Comparison of ENCODE assay signal across 9 cellular contexts in genomic region chr6:90068264-90068663, GRCh38.
DNase-seq lines count a peak whose midpoint lies in the region; ATAC-seq, FAIRE-seq and TF ChIP-seq lines count a peak whose summit lies in the region.
"Had no signal": no experiment of that assay in that cellular context is flagged by ENCODE, and none has a peak within 500 bp of the region (broad histone marks: within the 10 kb centered on the region; RNA-seq: fewer than 3 reads in every experiment).

No MANE protein-coding gene starts in this region.

- peaks cover 0 to 48% (median 5%) of the 10 kb centered on the region in 3 experiments for H3K36me3 ChIP-seq in naive thymus-derived CD4-positive, alpha-beta T cell (ENCODE audit: control insufficient read depth in 2 of 3, insufficient read depth in 3 of 3, low read length in 3 of 3)
- no peaks in the 10 kb centered on the region for H3K36me3 ChIP-seq in mucosa of descending colon (ENCODE audit: low read depth)

- H3K4me1 Mint-ChIP-seq in activated naive CD8-positive, alpha-beta T cell treated with anti-CD3 and anti-CD28 coated beads, Interleukin-2, amount 50 U/mL, for 24 hours = peaks cover 80% of the 10 kb centered on the region
- H3K4me1 Mint-ChIP-seq in naive thymus-derived CD4-positive, alpha-beta T cell = peaks cover 45 to 85% (median 77%) of the 10 kb centered on the region in 7 donors

- FAIRE-seq in HTR-8/SVneo (lab: Jason Lieb, UNC) = no peak

- CTCF ChIA-PET in naive thymus-derived CD4-positive, alpha-beta T cell (lab: Charles Lee) = interaction anchor here (0.7 to 1.5 kb wide), 4 partner anchors 42 to 227 kb away, joined by 3 to 5 read pairs (median 3); no protein-coding TSS in a partner anchor

- intact Hi-C loops in naive thymus-derived CD4-positive, alpha-beta T cell (cut with micrococcal nuclease) = no loop called here
- intact Hi-C loops in mucosa of descending colon (cut with DNase I, micrococcal nuclease) = no loop called here

- no peaks in the 10 kb centered on the region for H3K27me3 ChIP-seq in naive thymus-derived CD4-positive, alpha-beta T cell (ENCODE audit: control insufficient read depth in 2 of 2, insufficient read depth in 2 of 2, low read length in 2 of 2)

- H3K4me3 Mint-ChIP-seq in activated naive CD8-positive, alpha-beta T cell treated with anti-CD3 and anti-CD28 coated beads, Interleukin-2, amount 50 U/mL, for 24 hours = peak overlapping the region; percentile 34
- peak overlapping the region in 5 of 10 donors; percentile 4 to 51 (median 13) for H3K4me3 Mint-ChIP-seq in naive thymus-derived CD4-positive, alpha-beta T cell

- H3K27me3 Mint-ChIP-seq in activated naive CD8-positive, alpha-beta T cell treated with anti-CD3 and anti-CD28 coated beads, Interleukin-2, amount 50 U/mL, for 24 hours = no peaks in the 10 kb centered on the region
- H3K27me3 Mint-ChIP-seq in naive thymus-derived CD4-positive, alpha-beta T cell = no peaks in the 10 kb centered on the region

- POLR2A ChIA-PET in naive thymus-derived CD4-positive, alpha-beta T cell (lab: Charles Lee) = interaction anchor here (0.6 to 0.9 kb wide), 2 partner anchors 68 to 122 kb away, joined by 3 read pairs; no protein-coding TSS in a partner anchor

- H3K9me3 Mint-ChIP-seq in activated naive CD8-positive, alpha-beta T cell treated with anti-CD3 and anti-CD28 coated beads, Interleukin-2, amount 50 U/mL, for 24 hours = peaks cover 5% of the 10 kb centered on the region
- peaks cover 0 to 5% (median 0%) of the 10 kb centered on the region in 11 donors for H3K9me3 Mint-ChIP-seq in naive thymus-derived CD4-positive, alpha-beta T cell

- TF ChIP-seq CTCF in mucosa of descending colon (IDR thresholded peaks at IDR 0.05) = no peak

- H3K4me1 ChIP-seq in naive thymus-derived CD4-positive, alpha-beta T cell (ENCODE audit: control insufficient read depth in 2 of 2, insufficient read depth in 2 of 2, low read length in 2 of 2) = peaks cover 0 to 44% of the 10 kb centered on the region in 2 donors
- no peaks in the 10 kb centered on the region for H3K4me1 ChIP-seq in mucosa of descending colon (ENCODE audit: low read depth)

- H3K27ac Mint-ChIP-seq in activated naive CD8-positive, alpha-beta T cell treated with anti-CD3 and anti-CD28 coated beads, Interleukin-2, amount 50 U/mL, for 24 hours = peak overlapping the region; percentile 88
- peak overlapping the region in 6 of 9 donors; percentile 1 to 81 (median 34) for H3K27ac Mint-ChIP-seq in naive thymus-derived CD4-positive, alpha-beta T cell

- H3K4me3 ChIP-seq in naive thymus-derived CD4-positive, alpha-beta T cell (ENCODE audit: low read length) = no peak overlapping the region
- no peak overlapping the region for H3K4me3 ChIP-seq in mucosa of descending colon

- no peaks in the 10 kb centered on the region for H3K9me3 ChIP-seq in naive thymus-derived CD4-positive, alpha-beta T cell (ENCODE audit: control insufficient read depth in 2 of 3, low read length in 3 of 3)
- H3K9me3 ChIP-seq in mucosa of descending colon = no peaks in the 10 kb centered on the region

- no peak overlapping the region for H3K27ac ChIP-seq in naive thymus-derived CD4-positive, alpha-beta T cell (ENCODE audit: low read depth, low read length)

- peak; percentile 85 for ATAC-seq in activated naive CD8-positive, alpha-beta T cell treated with anti-CD3 and anti-CD28 coated beads, Interleukin-2, amount 50 U/mL, for 24 hours
- ATAC-seq in naive thymus-derived CD4-positive, alpha-beta T cell = no peak
- ATAC-seq in mucosa of descending colon = no peak

- DNase-seq in NCI-H2227 (lab: John Stamatoyannopoulos, UW; ENCODE audit: unreplicated experiment) = peak; percentile 4
- DNase-seq in NCI-H2227 treated with DMSO at 0.1 percent for 48 hours (lab: John Stamatoyannopoulos, UW) = no peak
- peak; percentile 4 for DNase-seq in HTR-8/SVneo (ENCODE audit: insufficient read length, low spot score)
- DNase-seq in activated naive CD8-positive, alpha-beta T cell treated with anti-CD3 and anti-CD28 coated beads, Interleukin-2, amount 50 U/mL, for 24 hours = peak; percentile 63
- DNase-seq in naive thymus-derived CD4-positive, alpha-beta T cell = peak in 1 of 9 donors; percentile 49
- DNase-seq in D341Med (ENCODE audit: low spot score) = no peak
- DNase-seq in germinal center (ENCODE audit: low spot score) = no peak
- no peak for DNase-seq in mucosa of descending colon
- DNase-seq: occipital lobe had no signal

- H3K36me3 Mint-ChIP-seq in activated naive CD8-positive, alpha-beta T cell treated with anti-CD3 and anti-CD28 coated beads, Interleukin-2, amount 50 U/mL, for 24 hours (ENCODE audit: low read depth) = peaks cover 76% of the 10 kb centered on the region
- H3K36me3 Mint-ChIP-seq in naive thymus-derived CD4-positive, alpha-beta T cell = peaks cover 27 to 54% (median 44%) of the 10 kb centered on the region in 5 donors

Comparison
In these comparisons a context has a peak if more than half of its experiments do, and no peak if none do; other contexts are left out.
1. DNase-seq: peak in NCI-H2227 (single experiment), HTR-8/SVneo (single experiment) and activated naive CD8-positive, alpha-beta T cell treated with anti-CD3 and anti-CD28 coated beads, Interleukin-2, amount 50 U/mL, for 24 hours (single experiment); none in NCI-H2227 treated with DMSO at 0.1 percent for 48 hours (single experiment), D341Med (single experiment), germinal center (single experiment) and mucosa of descending colon (0 of 3).